14 cellular contexts compared by ENCODE assay signal in the genomic region with DNA sequence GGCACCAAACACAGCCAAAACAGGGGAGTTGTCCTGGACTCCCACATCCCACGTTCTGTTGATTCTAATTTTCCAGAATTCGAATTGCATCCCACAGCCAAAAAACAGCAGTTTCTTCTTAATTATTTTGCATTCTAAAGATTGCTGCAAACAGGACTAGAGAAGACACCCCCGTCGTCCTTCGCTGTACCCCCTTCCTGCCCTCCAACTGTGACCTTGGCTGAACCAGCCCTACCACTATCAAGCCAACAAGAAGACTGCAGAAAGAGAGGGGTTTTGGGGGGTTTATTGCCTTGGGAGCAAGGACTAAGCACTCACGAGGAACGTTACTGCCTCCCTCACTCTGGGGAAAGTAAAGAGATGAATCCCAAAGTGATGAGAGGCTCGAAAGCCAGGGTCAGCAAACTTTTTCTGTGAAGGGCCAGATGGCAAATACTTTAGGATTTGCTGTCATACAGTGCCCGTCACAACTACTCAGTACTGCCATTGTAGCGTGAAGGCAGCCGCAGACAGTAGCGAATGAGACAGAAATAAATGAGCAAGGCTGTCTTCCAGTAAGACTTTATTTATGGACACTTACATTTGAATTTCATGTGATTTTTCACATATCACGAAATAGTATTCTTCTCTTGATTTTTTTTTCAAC. TPM values are rescaled to one million over a fixed set of nuclear protein-coding genes. Genes with fewer than 3 reads are reported as not detected.
DNase-seq lines count a peak whose midpoint lies in the region; ATAC-seq, FAIRE-seq and TF ChIP-seq lines count a peak whose summit lies in the region.
"Had no signal": no experiment of that assay in that cellular context is flagged by ENCODE, and none has a peak within 500 bp of the region (broad histone marks: within the 10 kb centered on the region; RNA-seq: fewer than 3 reads in every experiment).

No MANE protein-coding gene starts in this region.

- TF ChIP-seq POLR2A in adrenal gland (IDR thresholded peaks at IDR 0.05): no peak
- no peak for TF ChIP-seq POLR2A in ovary (IDR thresholded peaks at IDR 0.05)
- no peak for TF ChIP-seq POLR2A in vagina (IDR thresholded peaks at IDR 0.05)
- TF ChIP-seq POLR2A in HepG2 (IDR thresholded peaks at IDR 0.05; ENCODE audit: insufficient read depth in 1 of 2, low read depth in 2 of 2, low read length in 2 of 2): no peak

- H3K36me3 ChIP-seq in adrenal gland (replicated peaks in 1 of 2): no peaks in the 10 kb centered on the region
- H3K36me3 ChIP-seq in ovary: no peaks in the 10 kb centered on the region
- H3K36me3 ChIP-seq in vagina: no peaks in the 10 kb centered on the region
- H3K36me3 ChIP-seq in HepG2 (replicated peaks in 1 of 2; ENCODE audit: control insufficient read depth in 1 of 2, insufficient read depth in 2 of 2, low read length in 2 of 2): no peaks in the 10 kb centered on the region

- BruUV-seq in HepG2 (replicated peaks; lab: Mats Ljungman, UMichigan): no TSS peak

- H4K20me1 ChIP-seq in HepG2 (ENCODE audit: insufficient read depth, low read length): no peaks in the 10 kb centered on the region

- no peaks in the 10 kb centered on the region for H3K27me3 ChIP-seq in adrenal gland
- H3K27me3 ChIP-seq in ovary: no peaks in the 10 kb centered on the region
- no peaks in the 10 kb centered on the region for H3K27me3 ChIP-seq in vagina
- H3K27me3 ChIP-seq in HepG2 (ENCODE audit: control insufficient read depth in 1 of 2, insufficient read depth in 2 of 2, low read length in 2 of 2): peaks cover 0 to 16% of the 10 kb centered on the region in 2 experiments; a peak in 1 of 5 replicates

- H3K4me2 ChIP-seq in HepG2 (ENCODE audit: low read depth, low read length): no peak overlapping the region

- H3K9ac ChIP-seq in HepG2 (ENCODE audit: insufficient read depth, low read depth, low read length): no peak overlapping the region
- H3K9ac ChIP-seq: parathyroid adenoma had no signal

- H3K4me1 ChIP-seq in adrenal gland (replicated peaks in 1 of 2) (peaks cover 16 to 43% of the 10 kb centered on the region in 2 donors), ovary (ENCODE audit: insufficient read depth) (peaks cover 16% of the 10 kb centered on the region), vagina (peaks cover 60% of the 10 kb centered on the region), HepG2 (ENCODE audit: insufficient read depth, low read length) (peaks cover 10% of the 10 kb centered on the region)
- H3K4me1 ChIP-seq: parathyroid adenoma had no signal

- CTCF ChIA-PET in HepG2 (lab: Yijun Ruan, JAX; ENCODE audit: low intra/inter-chr PET ratio, low total read pairs): no interaction called here

- 60 to 76% (median 69%) methylated on average over 13 of the region's 13 CpGs for WGBS in adrenal gland, 4 donors
- 8 to 13% (median 10%) methylated on average over 13 of the region's 13 CpGs for WGBS in ovary, 3 donors
- 49% methylated on average over 11 of the region's 13 CpGs for WGBS in HepG2 (ENCODE audit: low lambda C conversion rate)

- intact Hi-C loops in adrenal gland (cut with DNase I): no loop called here
- intact Hi-C loops in Right ventricle myocardium superior (cut with DNase I): loop anchor here (10.0 kb wide), 1 partner anchor 205 kb away; no protein-coding TSS in a partner anchor
- intact Hi-C loops in ovary (cut with DNase I): loop anchor here in 2 of 4 donors (10.0 kb wide), 2 partner anchors 65 to 205 kb away; no protein-coding TSS in a partner anchor
- intact Hi-C loops in vagina (cut with DNase I): loop anchor here (10.0 kb wide), 1 partner anchor 55 kb away; no protein-coding TSS in a partner anchor
- intact Hi-C loops in HepG2 (cut with micrococcal nuclease; ENCODE audit: unreplicated experiment): no loop called here

- no peak overlapping the region for H3K4me3 ChIP-seq in adrenal gland
- H3K4me3 ChIP-seq in ovary: no peak overlapping the region
- no peak overlapping the region for H3K4me3 ChIP-seq in vagina
- H3K4me3 ChIP-seq in HepG2 (replicated peaks in 1 of 3; ENCODE audit: insufficient read depth in 1 of 3, low read depth in 2 of 3, low read length in 3 of 3): no peak overlapping the region

- TF ChIP-seq CTCF in adrenal gland (IDR thresholded peaks at IDR 0.05): no peak
- no peak for TF ChIP-seq CTCF in ovary (IDR thresholded peaks at IDR 0.05)
- no peak for TF ChIP-seq CTCF in vagina (IDR thresholded peaks at IDR 0.05)
- TF ChIP-seq CTCF in HepG2 (CRISPR knock-in tag; IDR thresholded peaks at IDR 0.05): no peak

- no peaks in the 10 kb centered on the region for H3K9me3 ChIP-seq in adrenal gland (replicated peaks in 1 of 3)
- H3K9me3 ChIP-seq in ovary: no peaks in the 10 kb centered on the region
- H3K9me3 ChIP-seq in vagina: no peaks in the 10 kb centered on the region
- H3K9me3 ChIP-seq in HepG2 (ENCODE audit: low read length): no peaks in the 10 kb centered on the region

- in situ Hi-C loops in HepG2 (cut with HindIII; ENCODE audit: extremely low pct_ligation_motif_present, low pct_unique_long_range_greater_than_20kb): loop anchor here (5.0 kb wide), 1 partner anchor 208 kb away; no protein-coding TSS in a partner anchor

- H3K79me2 ChIP-seq in HepG2 (ENCODE audit: insufficient read depth, low read length): no peaks in the 10 kb centered on the region
- H3K79me2 ChIP-seq: parathyroid adenoma had no signal

- no peak for FAIRE-seq in HepG2 (lab: Jason Lieb, UNC)

- no peak for TF ChIP-seq EP300 in ovary (IDR thresholded peaks at IDR 0.05)
- TF ChIP-seq EP300 in HepG2 (IDR thresholded peaks at IDR 0.05; ENCODE audit: low read depth in 2 of 2, low read length in 2 of 2): no peak
- TF ChIP-seq EP300 in HepG2 (CRISPR knock-in tag; IDR thresholded peaks at IDR 0.05; ENCODE audit: borderline replicate concordance): no peak

- peak; percentile 63 for ATAC-seq in Right ventricle myocardium superior (ENCODE audit: poor library complexity)
- ATAC-seq in HepG2: no peak
- ATAC-seq: stimulated activated naive CD8-positive, alpha-beta T cell treated with anti-CD3 and anti-CD28 coated beads, Interleukin-15, amount 100 ng/mL, for 72 hours had no signal

- no peak for TF ChIP-seq RAD21 in HepG2 (CRISPR knock-in tag; IDR thresholded peaks at IDR 0.05)

- DNase-seq in adrenal gland (no peak), Right ventricle myocardium superior (no peak), ovary (peak; percentile 39 to 82 (median 74)), vagina (ENCODE audit: extremely low spot score in 2 of 2) (no peak), HepG2 (ENCODE audit: low spot score) (no peak), NCI-H2081 (lab: John Stamatoyannopoulos, UW) (no peak)
- DNase-seq in stimulated activated CD4-positive, alpha-beta T cell treated with anti-CD3 and anti-CD28 coated beads, Interleukin-15, amount 100 ng/mL, for 24 hours: no peak
- DNase-seq: activated naive CD8-positive, alpha-beta T cell treated with anti-CD3 and anti-CD28 coated beads, Interleukin-2, amount 10 ng/mL, durations not matched to agents 7 days and 5 days; NCI-H1694; NCI-H748 treated with DMSO at 0.1 percent for 48 hours; SHP77; stimulated activated naive CD8-positive, alpha-beta T cell treated with anti-CD3 and anti-CD28 coated beads, Interleukin-15, amount 100 ng/mL, for 72 hours had no signal

- no peak overlapping the region for H2AFZ ChIP-seq in HepG2 (ENCODE audit: low read length)
- H2AFZ ChIP-seq: parathyroid adenoma had no signal

- POLR2A ChIA-PET in HepG2 (lab: Yijun Ruan, JAX): no interaction called here

- H3K27ac ChIP-seq in adrenal gland (peak overlapping the region; percentile 53 to 86 (median 64)), ovary (peak overlapping the region; percentile 9 to 49), vagina (peak overlapping the region; percentile 90), HepG2 (ENCODE audit: extremely low read length, insufficient read depth, low read length) (no peak overlapping the region)
- H3K27ac ChIP-seq: parathyroid adenoma, VCaP had no signal

TF ChIP-seq in HepG2, 621 proteins besides CTCF, POLR2A, EP300 and RAD21 (continues in another document):
- TF ChIP-seq, protein P1, sequence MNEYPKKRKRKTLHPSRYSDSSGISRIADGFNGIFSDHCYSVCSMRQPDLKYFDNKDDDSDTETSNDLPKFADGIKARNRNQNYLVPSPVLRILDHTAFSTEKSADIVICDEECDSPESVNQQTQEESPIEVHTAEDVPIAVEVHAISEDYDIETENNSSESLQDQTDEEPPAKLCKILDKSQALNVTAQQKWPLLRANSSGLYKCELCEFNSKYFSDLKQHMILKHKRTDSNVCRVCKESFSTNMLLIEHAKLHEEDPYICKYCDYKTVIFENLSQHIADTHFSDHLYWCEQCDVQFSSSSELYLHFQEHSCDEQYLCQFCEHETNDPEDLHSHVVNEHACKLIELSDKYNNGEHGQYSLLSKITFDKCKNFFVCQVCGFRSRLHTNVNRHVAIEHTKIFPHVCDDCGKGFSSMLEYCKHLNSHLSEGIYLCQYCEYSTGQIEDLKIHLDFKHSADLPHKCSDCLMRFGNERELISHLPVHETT (CRISPR knock-in tag; conservative IDR thresholded peaks at IDR 0.05): no peak

RNA-seq across cellular contexts. Expression of a gene that starts 32.5 kb away (rescaled TPM):
- total RNA-seq in adrenal gland (10 to 100 TPM in 5 of 8 donors, 1 to 10 TPM in 3; 4.5 to 16.6 (median 11.2) TPM), Right ventricle myocardium superior (37.8 TPM), ovary (10 to 100 TPM; 10.1 to 23.2 (median 18.6) TPM), vagina (20.6 TPM), HepG2 (2016; rRNA removed; fragmentation: Illumina TruSeq; extraction: Trizol) (11.8 and 13.9 TPM in 2 replicates)
- polyA plus RNA-seq in adrenal gland (1 to 10 TPM; 1.5 to 8.0 (median 2.8) TPM), ovary (10 to 100 TPM in 1 of 2 donors, 1 to 10 TPM in 1; 2.9 to 11.6 TPM), HepG2 (2011; rRNA removed) (2.8 and 3.2 TPM in 2 replicates)
- total RNA-seq in HepG2 (2016; cell fraction: cytosol; rRNA removed; fragmentation: Illumina TruSeq; extraction: Trizol; ENCODE audit: low read depth): 19.6 and 22.7 TPM in 2 replicates
- 10.8 and 15.5 TPM in 2 replicates for total RNA-seq in HepG2 (2016; cell fraction: insoluble cytoplasmic fraction; rRNA removed; fragmentation: Illumina TruSeq; extraction: Trizol)
- 15.8 and 20.3 TPM in 2 replicates for total RNA-seq in HepG2 (2016; cell fraction: membrane; rRNA removed; fragmentation: Illumina TruSeq; extraction: Trizol)
- 16.2 and 19.5 TPM in 2 replicates for total RNA-seq in HepG2 (2016; cell fraction: nucleus; rRNA removed; fragmentation: Illumina TruSeq; extraction: Trizol)
- 1.6 and 2.2 TPM in 2 replicates for polyA plus RNA-seq in HepG2 (2011; cell fraction: cytosol; rRNA removed)
- polyA plus RNA-seq in HepG2 (2011; cell fraction: nucleus; rRNA removed): 2.9 and 3.5 TPM in 2 replicates
- 2.6 and 4.0 TPM in 2 replicates for polyA plus RNA-seq in HepG2 (2012)
- 4.6 and 4.7 TPM in 2 replicates for polyA plus RNA-seq in HepG2 (2016; cell fraction: cytosol; fragmentation: Illumina TruSeq; extraction: Trizol; ENCODE audit: low read depth)
- polyA plus RNA-seq in HepG2 (2016; cell fraction: insoluble cytoplasmic fraction; fragmentation: Illumina TruSeq; extraction: Trizol; ENCODE audit: low read depth): 6.3 and 6.7 TPM in 2 replicates
- 6.3 and 7.2 TPM in 2 replicates for polyA plus RNA-seq in HepG2 (2016; cell fraction: membrane; fragmentation: Illumina TruSeq; extraction: Trizol; ENCODE audit: low read depth)
- polyA plus RNA-seq in HepG2 (2016; cell fraction: nucleus; fragmentation: Illumina TruSeq; extraction: Trizol; ENCODE audit: insufficient read depth, low read depth): 6.7 and 8.5 TPM in 2 replicates
- polyA minus RNA-seq in HepG2 (2011; rRNA and poly(A)+ RNA removed; ENCODE audit: low replicate concordance): 1.8 and 3.2 TPM in 2 replicates
- polyA minus RNA-seq in HepG2 (2011; cell fraction: cytosol; rRNA and poly(A)+ RNA removed): 3.5 and 6.6 TPM in 2 replicates
- polyA minus RNA-seq in HepG2 (2011; cell fraction: nucleus; rRNA and poly(A)+ RNA removed): 15.3 and 19.6 TPM in 2 replicates

Comparison
In these comparisons a context has a peak if more than half of its experiments do, and no peak if none do; other contexts are left out.
1. DNase-seq: peak in ovary (5 of 5); none in adrenal gland (0 of 7), Right ventricle myocardium superior (single experiment), vagina (0 of 2), HepG2 (single experiment), NCI-H2081 (0 of 2) and stimulated activated CD4-positive, alpha-beta T cell treated with anti-CD3 and anti-CD28 coated beads, Interleukin-15, amount 100 ng/mL, for 24 hours (single experiment).
2. intact Hi-C loops: an anchor here in Right ventricle myocardium superior (10.0 kb wide) and vagina (10.0 kb wide); none called in adrenal gland and HepG2.